In genomic region chr15:52789008-52789600, GRCh38 we compare ENCODE assay signal across 11 cellular contexts. TPM values are rescaled to one million over a fixed set of nuclear protein-coding genes. Genes with fewer than 3 reads are reported as not detected.
DNase-seq lines count a peak whose midpoint lies in the region; ATAC-seq, FAIRE-seq and TF ChIP-seq lines count a peak whose summit lies in the region.
"Had no signal": no experiment of that assay in that cellular context is flagged by ENCODE, and none has a peak within 500 bp of the region (broad histone marks: within the 10 kb centered on the region; RNA-seq: fewer than 3 reads in every experiment).

No MANE protein-coding gene starts in this region.

- DNase-seq in GM10248 (ENCODE audit: extremely low spot score) (peak; percentile 10), Panc1 (ENCODE audit: low read depth, low spot score) (no peak), endothelial cell of umbilical vein (ENCODE audit: low read depth, low spot score) (no peak), trophoblast cell (no peak), cerebellar nuclear complex (lab: John Stamatoyannopoulos, UW) (no peak), HT-29 (ENCODE audit: low spot score) (no peak)
- no peak for DNase-seq in activated effector memory CD4-positive, alpha-beta T cell treated with Interleukin-2 at 50 U/mL for 16 hours
- DNase-seq: head of caudate nucleus; stimulated activated CD4-positive, alpha-beta T cell treated with anti-CD3 and anti-CD28 coated beads, Interleukin-12 subunit alpha, Interleukin-12 subunit beta, amount 100 ng/mL, for 4 hours had no signal

- CTCF ChIA-PET in GM10248 (lab: Yijun Ruan, JAX): no interaction called here
- CTCF ChIA-PET in Panc1 (lab: Charles Lee): no interaction called here
- CTCF ChIA-PET in endothelial cell of umbilical vein (lab: Charles Lee): no interaction called here

- no peak overlapping the region for H2BK5ac ChIP-seq in trophoblast cell (ENCODE audit: low read depth, low read length, poor library complexity)

- H3K27ac ChIP-seq in Panc1 (ENCODE audit: low read length) (no peak overlapping the region), endothelial cell of umbilical vein (ENCODE audit: insufficient read depth, low read depth, low read length) (no peak overlapping the region), trophoblast cell (ENCODE audit: low read depth, low read length) (no peak overlapping the region)

- H3K9me3 ChIP-seq in Panc1 (ENCODE audit: control insufficient read depth, insufficient read depth, low read depth, low read length) (no peaks in the 10 kb centered on the region), endothelial cell of umbilical vein (replicated peaks; ENCODE audit: control insufficient read depth, insufficient read depth, low read length) (no peaks in the 10 kb centered on the region), trophoblast cell (ENCODE audit: insufficient read depth, low read depth, low read length) (peaks cover 18% of the 10 kb centered on the region)

- H3K4me1 ChIP-seq in Panc1 (ENCODE audit: control insufficient read depth, insufficient read depth, low read length): peaks cover 28% of the 10 kb centered on the region
- peaks cover 9% of the 10 kb centered on the region for H3K4me1 ChIP-seq in endothelial cell of umbilical vein (ENCODE audit: control insufficient read depth, extremely low read depth, insufficient read depth, low read length)
- H3K4me1 ChIP-seq in trophoblast cell (ENCODE audit: control insufficient read depth in 1 of 2, insufficient read depth in 2 of 2, low read length in 2 of 2): peaks cover 8 to 18% of the 10 kb centered on the region in 2 experiments

- dilution Hi-C loops in endothelial cell of umbilical vein (cut with MboI; ENCODE audit: extremely low pct_ligation_motif_present, low sequenced_read_pairs): no loop called here

- H4K20me1 ChIP-seq in endothelial cell of umbilical vein (replicated peaks; ENCODE audit: control insufficient read depth, extremely low read depth, insufficient read depth, low read length): no peaks in the 10 kb centered on the region

- intact Hi-C loops in Panc1 (cut with micrococcal nuclease; ENCODE audit: unreplicated experiment): no loop called here
- intact Hi-C loops in endothelial cell of umbilical vein (cut with micrococcal nuclease): no loop called here

- no peak overlapping the region for H2BK120ac ChIP-seq in trophoblast cell (ENCODE audit: insufficient read depth, low read length, poor library complexity)

- H3K27me3 ChIP-seq in Panc1 (ENCODE audit: control insufficient read depth, insufficient read depth, low read length) (peaks cover 25% of the 10 kb centered on the region), endothelial cell of umbilical vein (ENCODE audit: control insufficient read depth in 2 of 2, insufficient read depth in 2 of 2, low read length in 2 of 2) (peaks cover 84 to 92% of the 10 kb centered on the region in 2 experiments), trophoblast cell (ENCODE audit: insufficient read depth, low read length) (peaks cover 75% of the 10 kb centered on the region)

- no peak for ATAC-seq in Panc1
- no peak for ATAC-seq in GM18907 (IDR thresholded peaks at IDR 0.05; ENCODE audit: unreplicated experiment)

- no peak overlapping the region for H2AFZ ChIP-seq in endothelial cell of umbilical vein (ENCODE audit: low read depth, low read length)
- no peak overlapping the region for H2AFZ ChIP-seq in trophoblast cell (ENCODE audit: insufficient read depth, low read length, poor library complexity)

- in situ Hi-C loops in Panc1 (cut with HindIII; ENCODE audit: low pct_unique_long_range_greater_than_20kb, low sequenced_read_pairs): no loop called here

- no peak for FAIRE-seq in endothelial cell of umbilical vein (lab: Jason Lieb, UNC)

- no peak overlapping the region for H3K4ac ChIP-seq in trophoblast cell (ENCODE audit: low read depth, low read length)

- H3K9me1 ChIP-seq in endothelial cell of umbilical vein (replicated peaks; ENCODE audit: control insufficient read depth, extremely low read depth, insufficient read depth, low read length): no peaks in the 10 kb centered on the region

- H3K79me1 ChIP-seq in trophoblast cell (ENCODE audit: low read length): peaks cover 2% of the 10 kb centered on the region

- no peak overlapping the region for H4K8ac ChIP-seq in trophoblast cell (ENCODE audit: low read depth, low read length)

- H3K14ac ChIP-seq in trophoblast cell (ENCODE audit: low read length): no peak overlapping the region

- no peak overlapping the region for H4K91ac ChIP-seq in trophoblast cell (ENCODE audit: low read depth, low read length)

- no peak overlapping the region for H3K23ac ChIP-seq in trophoblast cell (ENCODE audit: low read length)

- H4K12ac ChIP-seq in trophoblast cell (ENCODE audit: low read depth, low read length): no peak overlapping the region

- no peak overlapping the region for H3K9ac ChIP-seq in endothelial cell of umbilical vein (replicated peaks; ENCODE audit: extremely low read depth, insufficient read depth, low read length)
- no peak overlapping the region for H3K9ac ChIP-seq in trophoblast cell (ENCODE audit: low read length)

- TF ChIP-seq CTCF in GM10248 (IDR thresholded peaks at IDR 0.05; ENCODE audit: control extremely low read depth, extremely low read depth, low read depth, missing control alignments): no peak
- TF ChIP-seq CTCF in Panc1 (IDR thresholded peaks at IDR 0.05): no peak
- TF ChIP-seq CTCF in endothelial cell of umbilical vein (IDR thresholded peaks at IDR 0.05; ENCODE audit: extremely low read depth in 1 of 2, insufficient read depth in 1 of 2, low read depth in 1 of 2, low read length in 2 of 2): no peak

- no peak overlapping the region for H3K18ac ChIP-seq in trophoblast cell (ENCODE audit: low read length)

- BruUV-seq in Panc1 (replicated peaks; lab: Mats Ljungman, UMichigan) (no TSS peak), endothelial cell of umbilical vein (replicated peaks; lab: Mats Ljungman, UMichigan) (no TSS peak)

- H2BK12ac ChIP-seq in trophoblast cell (ENCODE audit: low read length): no peak overlapping the region

- TF ChIP-seq POLR2A in endothelial cell of umbilical vein (IDR thresholded peaks at IDR 0.05; ENCODE audit: low read depth, low read length): no peak

- H3K79me2 ChIP-seq in endothelial cell of umbilical vein (ENCODE audit: control insufficient read depth, insufficient read depth, low read length) (no peaks in the 10 kb centered on the region), trophoblast cell (ENCODE audit: control insufficient read depth, insufficient read depth, low read length, poor library complexity) (no peaks in the 10 kb centered on the region)

- H3K4me3 ChIP-seq in Panc1 (ENCODE audit: low read depth in 2 of 2, low read length in 2 of 2): peak overlapping the region; percentile 1 to 54; a peak in 2 of 4 replicates
- H3K4me3 ChIP-seq in endothelial cell of umbilical vein (replicated peaks in 1 of 3; ENCODE audit: insufficient read depth in 1 of 3, low read depth in 1 of 3, low read length in 3 of 3): no peak overlapping the region
- H3K4me3 ChIP-seq in trophoblast cell (ENCODE audit: low read depth, low read length): no peak overlapping the region

- POLR2A ChIA-PET in GM10248 (lab: Yijun Ruan, JAX) (no interaction called here), Panc1 (lab: Charles Lee) (interaction anchor here (0.7 kb wide), 1 partner anchor 257 kb away, joined by 4 read pairs; no protein-coding TSS in a partner anchor), endothelial cell of umbilical vein (lab: Charles Lee) (no interaction called here)

- H3K4me2 ChIP-seq in endothelial cell of umbilical vein (ENCODE audit: insufficient read depth, low read length) (no peak overlapping the region), trophoblast cell (ENCODE audit: low read length) (peak overlapping the region; percentile 99)

- WGBS in trophoblast cell (ENCODE audit: extremely low coverage, insufficient coverage, insufficient read length): no CpG with 5 or more reads among the region's 37 CpGs

- H3K36me3 ChIP-seq in Panc1 (ENCODE audit: control insufficient read depth, insufficient read depth, low read length) (no peaks in the 10 kb centered on the region), endothelial cell of umbilical vein (ENCODE audit: control insufficient read depth in 2 of 2, extremely low read depth in 1 of 2, insufficient read depth in 2 of 2, low read length in 2 of 2) (no peaks in the 10 kb centered on the region), trophoblast cell (ENCODE audit: control insufficient read depth in 1 of 2, insufficient read depth in 2 of 2, low read length in 2 of 2) (no peaks in the 10 kb centered on the region)

- H2AK5ac ChIP-seq in trophoblast cell (ENCODE audit: low read length): no peak overlapping the region

TF ChIP-seq in endothelial cell of umbilical vein, 7 proteins besides CTCF, POLR2A, EP300 and RAD21:
- TF ChIP-seq EZH2 (IDR thresholded peaks at IDR 0.05; ENCODE audit: borderline replicate concordance, low read depth, low read length, severe bottlenecking): peak; percentile 28
- TF ChIP-seq JUN (IDR thresholded peaks at IDR 0.05; ENCODE audit: borderline replicate concordance, insufficient read depth, insufficient read length, low read depth): no peak
- no peak for TF ChIP-seq POLR2AphosphoS5 (IDR thresholded peaks at IDR 0.05; ENCODE audit: insufficient read depth, low read depth, low read length)
- TF ChIP-seq MAX (IDR thresholded peaks at IDR 0.05; ENCODE audit: insufficient read depth, insufficient read length): no peak

RNA-seq across cellular contexts. Expression of gene ONECUT1, which starts 1.0 kb away (rescaled TPM):
- total RNA-seq in Panc1 (2021; ENCODE audit: unreplicated experiment): 0.18 TPM
- not detected for polyA plus RNA-seq in Panc1 (2012; ENCODE audit: insufficient read length)
- not detected in 2 replicates for total RNA-seq in endothelial cell of umbilical vein
- polyA plus RNA-seq in endothelial cell of umbilical vein: not detected in 2 replicates
- not detected in 2 replicates for polyA plus RNA-seq in endothelial cell of umbilical vein (2011; cell fraction: cytosol; rRNA removed)
- not detected in 2 replicates for polyA plus RNA-seq in endothelial cell of umbilical vein (2011; cell fraction: nucleus; rRNA removed)
- polyA plus RNA-seq in endothelial cell of umbilical vein (2012): not detected in 2 replicates
- polyA minus RNA-seq in endothelial cell of umbilical vein: not detected in 2 replicates
- polyA minus RNA-seq in endothelial cell of umbilical vein (2011; cell fraction: cytosol; rRNA and poly(A)+ RNA removed): not detected
- polyA minus RNA-seq in endothelial cell of umbilical vein (2011; cell fraction: nucleus; rRNA and poly(A)+ RNA removed): not detected in 2 replicates
- polyA plus RNA-seq in trophoblast cell (2013): 0.15 and 0.42 TPM in 2 replicates
- total RNA-seq in HT-29 (2014; rRNA removed; shearing (Covaris generic)): not detected in 2 replicates
- total RNA-seq: LHCN-M2 had no signal

Comparison
In these comparisons a context has a peak if more than half of its experiments do, and no peak if none do; other contexts are left out.
1. H3K4me3 ChIP-seq: peak in Panc1 (2 of 2); none in endothelial cell of umbilical vein (0 of 3) and trophoblast cell (single experiment).